Comparison of ENCODE assay signal across 1 cellular context in the genomic region with DNA sequence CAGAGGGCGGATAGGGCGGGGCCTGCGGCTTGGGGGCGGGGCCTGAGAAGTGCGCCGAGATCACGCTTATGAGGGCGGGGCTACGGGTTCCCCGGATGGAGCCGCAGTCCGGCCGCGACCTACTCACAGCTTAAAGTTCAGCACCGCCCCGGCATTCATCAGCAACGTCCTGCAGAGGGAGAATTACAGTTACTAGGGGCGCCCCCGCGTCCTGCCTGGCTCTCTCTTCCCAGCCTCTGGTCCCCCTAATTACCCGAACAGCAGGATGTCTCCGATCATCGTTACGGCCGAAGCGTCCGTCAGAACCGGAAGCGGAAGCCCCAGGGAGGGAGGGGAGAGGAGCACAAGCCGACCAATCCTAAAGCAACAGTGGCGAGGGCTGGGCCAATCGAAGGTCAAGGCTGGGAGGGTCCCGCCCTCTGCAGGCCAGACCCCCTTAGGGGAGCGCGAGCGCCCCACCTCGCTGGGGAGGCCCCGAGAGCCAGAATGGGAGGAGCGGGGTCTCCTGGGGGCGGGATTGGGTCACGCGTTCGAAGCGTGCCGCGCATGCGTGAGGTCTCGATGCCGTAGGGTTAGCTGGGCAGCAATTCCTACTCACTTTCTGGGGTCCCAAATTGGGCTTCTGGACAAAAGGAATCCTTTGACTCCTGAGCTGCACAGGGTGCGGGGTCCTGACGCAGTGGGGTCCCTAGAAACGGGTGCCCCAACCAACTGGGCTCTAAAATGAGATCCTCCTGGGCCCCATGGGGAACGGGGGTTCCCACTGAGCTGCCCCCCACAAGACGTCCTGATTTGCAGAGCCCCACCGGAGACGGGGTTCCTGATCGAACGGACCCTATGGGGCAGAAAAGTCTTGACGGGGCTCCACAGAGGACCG.
TF ChIP-seq lines count a peak whose summit lies in the region.

SMIM7 (minus strand) TSS at position 313 of the 877 bp plus-strand sequence; CDS start at position 279, 34 bp downstream.

TF ChIP-seq in HepG2, 621 proteins besides CTCF, POLR2A, EP300 and RAD21 (continued from another document and continues in another):
- TF ChIP-seq ZNF597 (CRISPR knock-in tag; IDR thresholded peaks at IDR 0.05) (no peak), MLLT10 (CRISPR knock-in tag; IDR thresholded peaks at IDR 0.05) (no peak), RBM22 (optimal IDR thresholded peaks at IDR 0.05; ENCODE audit: low read length) (no peak), JARID2 (CRISPR knock-in tag; IDR thresholded peaks at IDR 0.05; ENCODE audit: insufficient replicate concordance) (no peak), ZNF12 (CRISPR knock-in tag; IDR thresholded peaks at IDR 0.05) (no peak), PTBP1 (IDR thresholded peaks at IDR 0.05; ENCODE audit: low read depth, low read length, poor library complexity, severe bottlenecking) (no peak), FOXA3 (CRISPR knock-in tag; IDR thresholded peaks at IDR 0.05) (peak; percentile 51), TBL1XR1 (IDR thresholded peaks at IDR 0.05; ENCODE audit: borderline replicate concordance, low read length, partially characterized antibody) (peak; percentile 18), FLYWCH1 (CRISPR knock-in tag; IDR thresholded peaks at IDR 0.05) (no peak), ZNF234 (CRISPR knock-in tag; conservative IDR thresholded peaks at IDR 0.05) (no peak), ZNF75D (CRISPR knock-in tag; IDR thresholded peaks at IDR 0.05; ENCODE audit: borderline replicate concordance) (no peak), ATF1 (CRISPR knock-in tag; IDR thresholded peaks at IDR 0.05) (0 out of 2 replicates have a peak, but pooled peaks have one; percentile 26), ZFP36L2 (CRISPR knock-in tag; IDR thresholded peaks at IDR 0.05) (no peak), TCF7L2 (IDR thresholded peaks at IDR 0.05; ENCODE audit: low read depth, low read length) (no peak), HDAC6 (IDR thresholded peaks at IDR 0.05; ENCODE audit: low read depth, low read length) (no peak), TFE3 (CRISPR knock-in tag; IDR thresholded peaks at IDR 0.05) (peak; percentile 73), GTF3A (CRISPR knock-in tag; conservative IDR thresholded peaks at IDR 0.05) (no peak), ZNF292 (CRISPR knock-in tag; IDR thresholded peaks at IDR 0.05; ENCODE audit: borderline replicate concordance, low read depth) (no peak), POLR2G (IDR thresholded peaks at IDR 0.05; ENCODE audit: low read depth, low read length) (peak; percentile 96), FOXO4 (CRISPR knock-in tag; conservative IDR thresholded peaks at IDR 0.05) (no peak), FOXP1 (IDR thresholded peaks at IDR 0.05) (no peak), FOXP1 (CRISPR knock-in tag; IDR thresholded peaks at IDR 0.05) (peak; percentile 32; the same call in 1 of the 2 replicates), ZNF850 (CRISPR knock-in tag; conservative IDR thresholded peaks at IDR 0.05) (no peak), ZNF777 (CRISPR knock-in tag; IDR thresholded peaks at IDR 0.05) (peak; percentile 57; the same call in 1 of the 2 replicates), ZNF318 (CRISPR knock-in tag; IDR thresholded peaks at IDR 0.05) (no peak; the same call in 1 of the 2 replicates)
- TF ChIP-seq, protein P1, sequence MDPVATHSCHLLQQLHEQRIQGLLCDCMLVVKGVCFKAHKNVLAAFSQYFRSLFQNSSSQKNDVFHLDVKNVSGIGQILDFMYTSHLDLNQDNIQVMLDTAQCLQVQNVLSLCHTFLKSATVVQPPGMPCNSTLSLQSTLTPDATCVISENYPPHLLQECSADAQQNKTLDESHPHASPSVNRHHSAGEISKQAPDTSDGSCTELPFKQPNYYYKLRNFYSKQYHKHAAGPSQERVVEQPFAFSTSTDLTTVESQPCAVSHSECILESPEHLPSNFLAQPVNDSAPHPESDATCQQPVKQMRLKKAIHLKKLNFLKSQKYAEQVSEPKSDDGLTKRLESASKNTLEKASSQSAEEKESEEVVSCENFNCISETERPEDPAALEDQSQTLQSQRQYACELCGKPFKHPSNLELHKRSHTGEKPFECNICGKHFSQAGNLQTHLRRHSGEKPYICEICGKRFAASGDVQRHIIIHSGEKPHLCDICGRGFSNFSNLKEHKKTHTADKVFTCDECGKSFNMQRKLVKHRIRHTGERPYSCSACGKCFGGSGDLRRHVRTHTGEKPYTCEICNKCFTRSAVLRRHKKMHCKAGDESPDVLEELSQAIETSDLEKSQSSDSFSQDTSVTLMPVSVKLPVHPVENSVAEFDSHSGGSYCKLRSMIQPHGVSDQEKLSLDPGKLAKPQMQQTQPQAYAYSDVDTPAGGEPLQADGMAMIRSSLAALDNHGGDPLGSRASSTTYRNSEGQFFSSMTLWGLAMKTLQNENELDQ (CRISPR knock-in tag; IDR thresholded peaks at IDR 0.05; ENCODE audit: borderline replicate concordance), result no peak; the same call in 1 of the 2 replicates
- TF ChIP-seq, protein P2, sequence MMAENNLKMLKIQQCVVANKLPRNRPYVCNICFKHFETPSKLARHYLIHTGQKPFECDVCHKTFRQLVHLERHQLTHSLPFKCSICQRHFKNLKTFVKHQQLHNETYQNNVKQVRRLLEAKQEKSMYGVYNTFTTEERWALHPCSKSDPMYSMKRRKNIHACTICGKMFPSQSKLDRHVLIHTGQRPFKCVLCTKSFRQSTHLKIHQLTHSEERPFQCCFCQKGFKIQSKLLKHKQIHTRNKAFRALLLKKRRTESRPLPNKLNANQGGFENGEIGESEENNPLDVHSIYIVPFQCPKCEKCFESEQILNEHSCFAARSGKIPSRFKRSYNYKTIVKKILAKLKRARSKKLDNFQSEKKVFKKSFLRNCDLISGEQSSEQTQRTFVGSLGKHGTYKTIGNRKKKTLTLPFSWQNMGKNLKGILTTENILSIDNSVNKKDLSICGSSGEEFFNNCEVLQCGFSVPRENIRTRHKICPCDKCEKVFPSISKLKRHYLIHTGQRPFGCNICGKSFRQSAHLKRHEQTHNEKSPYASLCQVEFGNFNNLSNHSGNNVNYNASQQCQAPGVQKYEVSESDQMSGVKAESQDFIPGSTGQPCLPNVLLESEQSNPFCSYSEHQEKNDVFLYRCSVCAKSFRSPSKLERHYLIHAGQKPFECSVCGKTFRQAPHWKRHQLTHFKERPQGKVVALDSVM (CRISPR knock-in tag; IDR thresholded peaks at IDR 0.05), result 0 out of 2 replicates have a peak, but pooled peaks have one; percentile 32
- TF ChIP-seq, protein P3, sequence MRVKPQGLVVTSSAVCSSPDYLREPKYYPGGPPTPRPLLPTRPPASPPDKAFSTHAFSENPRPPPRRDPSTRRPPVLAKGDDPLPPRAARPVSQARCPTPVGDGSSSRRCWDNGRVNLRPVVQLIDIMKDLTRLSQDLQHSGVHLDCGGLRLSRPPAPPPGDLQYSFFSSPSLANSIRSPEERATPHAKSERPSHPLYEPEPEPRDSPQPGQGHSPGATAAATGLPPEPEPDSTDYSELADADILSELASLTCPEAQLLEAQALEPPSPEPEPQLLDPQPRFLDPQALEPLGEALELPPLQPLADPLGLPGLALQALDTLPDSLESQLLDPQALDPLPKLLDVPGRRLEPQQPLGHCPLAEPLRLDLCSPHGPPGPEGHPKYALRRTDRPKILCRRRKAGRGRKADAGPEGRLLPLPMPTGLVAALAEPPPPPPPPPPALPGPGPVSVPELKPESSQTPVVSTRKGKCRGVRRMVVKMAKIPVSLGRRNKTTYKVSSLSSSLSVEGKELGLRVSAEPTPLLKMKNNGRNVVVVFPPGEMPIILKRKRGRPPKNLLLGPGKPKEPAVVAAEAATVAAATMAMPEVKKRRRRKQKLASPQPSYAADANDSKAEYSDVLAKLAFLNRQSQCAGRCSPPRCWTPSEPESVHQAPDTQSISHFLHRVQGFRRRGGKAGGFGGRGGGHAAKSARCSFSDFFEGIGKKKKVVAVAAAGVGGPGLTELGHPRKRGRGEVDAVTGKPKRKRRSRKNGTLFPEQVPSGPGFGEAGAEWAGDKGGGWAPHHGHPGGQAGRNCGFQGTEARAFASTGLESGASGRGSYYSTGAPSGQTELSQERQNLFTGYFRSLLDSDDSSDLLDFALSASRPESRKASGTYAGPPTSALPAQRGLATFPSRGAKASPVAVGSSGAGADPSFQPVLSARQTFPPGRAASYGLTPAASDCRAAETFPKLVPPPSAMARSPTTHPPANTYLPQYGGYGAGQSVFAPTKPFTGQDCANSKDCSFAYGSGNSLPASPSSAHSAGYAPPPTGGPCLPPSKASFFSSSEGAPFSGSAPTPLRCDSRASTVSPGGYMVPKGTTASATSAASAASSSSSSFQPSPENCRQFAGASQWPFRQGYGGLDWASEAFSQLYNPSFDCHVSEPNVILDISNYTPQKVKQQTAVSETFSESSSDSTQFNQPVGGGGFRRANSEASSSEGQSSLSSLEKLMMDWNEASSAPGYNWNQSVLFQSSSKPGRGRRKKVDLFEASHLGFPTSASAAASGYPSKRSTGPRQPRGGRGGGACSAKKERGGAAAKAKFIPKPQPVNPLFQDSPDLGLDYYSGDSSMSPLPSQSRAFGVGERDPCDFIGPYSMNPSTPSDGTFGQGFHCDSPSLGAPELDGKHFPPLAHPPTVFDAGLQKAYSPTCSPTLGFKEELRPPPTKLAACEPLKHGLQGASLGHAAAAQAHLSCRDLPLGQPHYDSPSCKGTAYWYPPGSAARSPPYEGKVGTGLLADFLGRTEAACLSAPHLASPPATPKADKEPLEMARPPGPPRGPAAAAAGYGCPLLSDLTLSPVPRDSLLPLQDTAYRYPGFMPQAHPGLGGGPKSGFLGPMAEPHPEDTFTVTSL (CRISPR knock-in tag; IDR thresholded peaks at IDR 0.05; ENCODE audit: borderline replicate concordance), result no peak
